8 cellular contexts compared by ENCODE assay signal in the genomic region with DNA sequence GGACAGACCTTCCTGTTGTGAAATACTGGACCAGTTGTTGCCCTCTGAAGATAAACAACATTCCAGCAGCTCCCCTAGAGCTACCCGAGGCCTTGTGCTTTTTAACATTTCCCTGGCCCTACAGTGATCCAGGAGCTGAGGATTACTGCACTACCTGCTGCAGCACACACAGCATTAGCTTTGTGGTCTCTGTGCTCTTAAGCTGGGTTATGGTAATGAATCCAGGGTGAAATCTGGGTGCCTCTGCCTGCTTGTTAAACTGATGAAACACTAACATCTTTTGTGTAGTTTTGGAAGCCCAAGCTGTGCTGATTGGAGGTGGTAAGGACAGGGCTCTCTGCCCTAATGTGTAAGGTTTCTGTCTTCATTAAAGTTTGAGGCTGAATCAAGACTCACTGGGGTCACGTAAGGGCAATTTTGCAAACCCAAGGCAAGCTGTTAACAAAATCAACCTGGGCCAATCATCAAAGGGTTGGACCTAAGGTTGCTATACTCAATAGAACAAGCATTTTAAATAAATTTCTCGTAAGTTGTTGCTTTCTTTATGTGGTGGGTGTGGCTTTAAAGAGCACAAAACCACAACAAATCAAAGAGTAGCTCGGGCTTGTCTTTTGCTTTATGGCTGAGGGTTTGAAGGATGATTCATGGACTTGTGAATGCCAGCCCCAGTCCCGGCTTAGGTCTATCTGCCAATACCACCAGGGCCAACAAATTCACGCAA.
A peak's percentile ranks its signal among the peaks of the same experiment; 100 is the strongest.
DNase-seq lines count a peak whose midpoint lies in the region; ATAC-seq and TF ChIP-seq lines count a peak whose summit lies in the region.

No MANE protein-coding gene starts in this region.

- H2BK120ac ChIP-seq in mesenchymal stem cell (ENCODE audit: low read depth, low read length), result peak overlapping the region; percentile 22

- H3K4me3 ChIP-seq in mesenchymal stem cell (ENCODE audit: insufficient read depth in 1 of 2, low read depth in 1 of 2, low read length in 2 of 2), result no peak overlapping the region
- no peak overlapping the region for H3K4me3 ChIP-seq in upper lobe of left lung

- H3K79me1 ChIP-seq in mesenchymal stem cell (replicated peaks; ENCODE audit: low read length, poor library complexity, severe bottlenecking), result no peaks in the 10 kb centered on the region

- peak; percentile 15 for DNase-seq in AG09319 (ENCODE audit: extremely low read depth, low read depth)
- DNase-seq in NCI-H226, result peak; percentile 84
- peak in 1 of 2 donors; percentile 26 for DNase-seq in activated naive CD4-positive, alpha-beta T cell treated with anti-CD3 and anti-CD28 coated beads, Interleukin-2, amount 50 U/mL, for 72 hours (ENCODE audit: low spot score in 2 of 2)
- peak; percentile 76 for DNase-seq in mesenchymal stem cell
- DNase-seq in upper lobe of left lung, result no peak
- no peak for DNase-seq in NCI-H2171 (lab: John Stamatoyannopoulos, UW)
- no peak for DNase-seq in KBM-7

- peak overlapping the region; percentile 13 to 76 for H3K4ac ChIP-seq in mesenchymal stem cell (ENCODE audit: low read depth in 1 of 2, low read length in 2 of 2)

- H2BK12ac ChIP-seq in mesenchymal stem cell (ENCODE audit: low read length in 2 of 2), result peak overlapping the region; percentile 72 to 97

- peaks cover 8% of the 10 kb centered on the region for H3K4me1 ChIP-seq in mesenchymal stem cell (ENCODE audit: control insufficient read depth, insufficient read depth, low read depth, low read length)
- H3K4me1 ChIP-seq in upper lobe of left lung, result peaks cover 6 to 10% (median 6%) of the 10 kb centered on the region in 4 donors

- peak overlapping the region; percentile 36 for H3K27ac ChIP-seq in mesenchymal stem cell (ENCODE audit: low read length, poor library complexity, severe bottlenecking)
- peak overlapping the region in 2 of 4 donors; percentile 4 to 23 for H3K27ac ChIP-seq in upper lobe of left lung

- peak overlapping the region; percentile 58 to 80 for H3K27ac Mint-ChIP-seq in activated naive CD4-positive, alpha-beta T cell treated with anti-CD3 and anti-CD28 coated beads, Interleukin-2, amount 50 U/mL, for 72 hours

- H3K23ac ChIP-seq in mesenchymal stem cell (ENCODE audit: low read length in 2 of 2), result no peak overlapping the region

- H3K18ac ChIP-seq in mesenchymal stem cell (ENCODE audit: low read depth in 1 of 2, low read length in 2 of 2), result peak overlapping the region; percentile 85 to 89

- no peaks in the 10 kb centered on the region for H3K36me3 ChIP-seq in mesenchymal stem cell (ENCODE audit: control insufficient read depth in 1 of 2, insufficient read depth in 2 of 2, low read depth in 1 of 2, low read length in 2 of 2)
- no peaks in the 10 kb centered on the region for H3K36me3 ChIP-seq in upper lobe of left lung

- no peak overlapping the region for H2BK5ac ChIP-seq in mesenchymal stem cell (ENCODE audit: low read depth, low read length, poor library complexity, severe bottlenecking)

- TF ChIP-seq CTCF in AG09319 (IDR thresholded peaks at IDR 0.05; ENCODE audit: low read depth, low read length) (no peak), upper lobe of left lung (IDR thresholded peaks at IDR 0.05) (no peak)

- H2BK15ac ChIP-seq in mesenchymal stem cell (ENCODE audit: low read depth, poor library complexity, severe bottlenecking), result no peak overlapping the region

- H3K9me3 ChIP-seq in mesenchymal stem cell (ENCODE audit: control insufficient read depth, low read length) (no peaks in the 10 kb centered on the region), upper lobe of left lung (no peaks in the 10 kb centered on the region)

- peak overlapping the region; percentile 13 for H3K9ac ChIP-seq in mesenchymal stem cell (ENCODE audit: low read length)

- peak overlapping the region; percentile 21 for H2AK5ac ChIP-seq in mesenchymal stem cell (ENCODE audit: low read length, severe bottlenecking)

- H3K4me2 ChIP-seq in mesenchymal stem cell (ENCODE audit: low read length, poor library complexity, severe bottlenecking), result peak overlapping the region; percentile 8

- TF ChIP-seq POLR2A in upper lobe of left lung (IDR thresholded peaks at IDR 0.05), result no peak

- no peak overlapping the region for H3K14ac ChIP-seq in mesenchymal stem cell (ENCODE audit: low read length in 2 of 2)

- peak overlapping the region; percentile 20 for H2AFZ ChIP-seq in mesenchymal stem cell (ENCODE audit: low read depth, low read length)

- in situ Hi-C loops in KBM-7 (cut with MboI; ENCODE audit: low pct_unique_long_range_greater_than_20kb, low sequenced_read_pairs), result no loop called here

- 45% methylated on average over 2 of the region's 6 CpGs for WGBS in mesenchymal stem cell
- 45 to 53% methylated on average over 6 of the region's 6 CpGs for WGBS in upper lobe of left lung, 2 donors

- TF ChIP-seq EP300 in upper lobe of left lung (IDR thresholded peaks at IDR 0.05), result no peak

- H4K91ac ChIP-seq in mesenchymal stem cell (ENCODE audit: low read length), result no peak overlapping the region

- peak; percentile 96 to 97 for ATAC-seq in activated naive CD4-positive, alpha-beta T cell treated with anti-CD3 and anti-CD28 coated beads, Interleukin-2, amount 50 U/mL, for 72 hours
- ATAC-seq in upper lobe of left lung (ENCODE audit: low FRiP score in 2 of 2) (peak; percentile 30 to 67), HG02884 (IDR thresholded peaks at IDR 0.05; ENCODE audit: unreplicated experiment) (no peak)

- H3K27me3 ChIP-seq in mesenchymal stem cell (ENCODE audit: control insufficient read depth in 1 of 2, insufficient read depth in 1 of 2, low read length in 2 of 2), result no peaks in the 10 kb centered on the region
- H3K27me3 ChIP-seq in upper lobe of left lung, result no peaks in the 10 kb centered on the region

- peak overlapping the region; percentile 63 for H4K8ac ChIP-seq in mesenchymal stem cell (ENCODE audit: low read length)

- H3K9me3 Mint-ChIP-seq in activated naive CD4-positive, alpha-beta T cell treated with anti-CD3 and anti-CD28 coated beads, Interleukin-2, amount 50 U/mL, for 72 hours, result peaks cover 0 to 5% of the 10 kb centered on the region in 2 donors

- H3K36me3 Mint-ChIP-seq in activated naive CD4-positive, alpha-beta T cell treated with anti-CD3 and anti-CD28 coated beads, Interleukin-2, amount 50 U/mL, for 72 hours, result no peaks in the 10 kb centered on the region

Comparison
In these comparisons a context has a peak if more than half of its experiments do, and no peak if none do; other contexts are left out.
1. DNase-seq: peak in AG09319 (single experiment), NCI-H226 (single experiment) and mesenchymal stem cell (single experiment); none in upper lobe of left lung (0 of 2), NCI-H2171 (single experiment) and KBM-7 (single experiment).